Comparison of ENCODE assay signal across 31 cellular contexts in genomic region chr5:72129730-72130129, GRCh38. TPM values are rescaled to one million over a fixed set of nuclear protein-coding genes. Genes with fewer than 3 reads are reported as not detected.
A peak's percentile ranks its signal among the peaks of the same experiment; 100 is the strongest.
DNase-seq lines count a peak whose midpoint lies in the region; ATAC-seq and TF ChIP-seq lines count a peak whose summit lies in the region.
"Had no signal": no experiment of that assay in that cellular context is flagged by ENCODE, and none has a peak within 500 bp of the region (broad histone marks: within the 10 kb centered on the region; RNA-seq: fewer than 3 reads in every experiment).

No MANE protein-coding gene starts in this region.

- no peak for TF ChIP-seq CTCF in endodermal cell (conservative IDR thresholded peaks at IDR 0.05)
- no peak for TF ChIP-seq CTCF in mesothelial cell of epicardium (IDR thresholded peaks at IDR 0.05; ENCODE audit: unreplicated experiment)

- H3K4me1 Mint-ChIP-seq in endodermal cell (peaks cover 26% of the 10 kb centered on the region), mesothelial cell of epicardium (peaks cover 46% of the 10 kb centered on the region)
- H3K4me1 Mint-ChIP-seq: CD14-positive monocyte; central memory CD8-positive, alpha-beta T cell had no signal

- no peaks in the 10 kb centered on the region for H3K27me3 ChIP-seq in endodermal cell (ENCODE audit: control insufficient read depth, insufficient read depth, low read length, poor library complexity, severe bottlenecking)
- H3K27me3 ChIP-seq: sigmoid colon, SJCRH30 had no signal

- no peak overlapping the region for H3K27ac Mint-ChIP-seq in endodermal cell
- H3K27ac Mint-ChIP-seq in mesothelial cell of epicardium, result peak overlapping the region; percentile 52
- H3K27ac Mint-ChIP-seq: activated naive CD8-positive, alpha-beta T cell treated with anti-CD3 and anti-CD28 coated beads for 36 hours; activated T-cell treated with anti-CD3 and anti-CD28 coated beads, Interleukin-2, amount 50 U/mL, for 24 hours; CD14-positive monocyte had no signal

- no peak overlapping the region for H3K9ac ChIP-seq in SK-N-MC (ENCODE audit: insufficient read length)
- H3K9ac ChIP-seq in endodermal cell (ENCODE audit: extremely low read depth, low read length, poor library complexity, severe bottlenecking), result no peak overlapping the region

- H3K4me3 Mint-ChIP-seq in endodermal cell, result no peak overlapping the region
- H3K4me3 Mint-ChIP-seq in mesothelial cell of epicardium, result no peak overlapping the region
- H3K4me3 Mint-ChIP-seq: activated naive CD8-positive, alpha-beta T cell treated with anti-CD3 and anti-CD28 coated beads for 36 hours; activated T-cell treated with anti-CD3 and anti-CD28 coated beads, Interleukin-2, amount 50 U/mL, for 24 hours; CD14-positive monocyte; central memory CD8-positive, alpha-beta T cell; H9 had no signal

- H3K9me3 ChIP-seq in SK-N-MC (ENCODE audit: low read depth, low read length) (no peaks in the 10 kb centered on the region), endodermal cell (ENCODE audit: control insufficient read depth, low read length) (no peaks in the 10 kb centered on the region)
- H3K9me3 ChIP-seq: Caco-2, psoas muscle, sigmoid colon, SJCRH30, transverse colon had no signal

- ATAC-seq in HG02759 (IDR thresholded peaks at IDR 0.05; ENCODE audit: unreplicated experiment), result no peak
- ATAC-seq: esophagus mucosa, psoas muscle had no signal

- H3K36me3 ChIP-seq in SK-N-MC (ENCODE audit: insufficient read depth, low read length) (no peaks in the 10 kb centered on the region), endodermal cell (ENCODE audit: control insufficient read depth, insufficient read depth, low read length) (peaks cover 72% of the 10 kb centered on the region)
- H3K36me3 ChIP-seq: sigmoid colon, SJCRH30, transverse colon had no signal

- H3K9me3 Mint-ChIP-seq in endodermal cell (no peaks in the 10 kb centered on the region), mesothelial cell of epicardium (no peaks in the 10 kb centered on the region)
- H3K9me3 Mint-ChIP-seq: activated naive CD8-positive, alpha-beta T cell treated with anti-CD3 and anti-CD28 coated beads for 36 hours; activated T-cell treated with anti-CD3 and anti-CD28 coated beads, Interleukin-2, amount 50 U/mL, for 24 hours; CD14-positive monocyte; central memory CD8-positive, alpha-beta T cell; H9 had no signal

- H3K36me3 Mint-ChIP-seq in endodermal cell (ENCODE audit: low read depth), result peaks cover 21% of the 10 kb centered on the region
- H3K36me3 Mint-ChIP-seq in mesothelial cell of epicardium, result peaks cover 2% of the 10 kb centered on the region
- H3K36me3 Mint-ChIP-seq: activated naive CD8-positive, alpha-beta T cell treated with anti-CD3 and anti-CD28 coated beads for 36 hours; CD14-positive monocyte had no signal

- DNase-seq in SK-N-MC (ENCODE audit: low read depth, low spot score) (no peak), endodermal cell (no peak), mesothelial cell of epicardium (ENCODE audit: low spot score in 2 of 2, unreplicated experiment in 2 of 2) (no peak), Ammon's horn (ENCODE audit: low spot score) (no peak), NCI-H526 treated with DMSO at 0.1 percent for 48 hours (lab: John Stamatoyannopoulos, UW) (no peak), NCI-H146 treated with DMSO at 0.1 percent for 48 hours (lab: John Stamatoyannopoulos, UW; ENCODE audit: unreplicated experiment) (no peak)
- DNase-seq: activated CD4-positive, alpha-beta T cell treated with anti-CD3 and anti-CD28 coated beads, Interleukin-2, amount 50 U/mL, for 1 hour; activated CD4-positive, CD25-positive, alpha-beta regulatory T cell; activated effector memory CD4-positive, alpha-beta T cell treated with anti-CD3 and anti-CD28 coated beads, Interleukin-2, amount 50 U/mL, for 16 hours; activated naive CD8-positive, alpha-beta T cell treated with anti-CD3 and anti-CD28 coated beads for 36 hours; activated T-cell treated with anti-CD3 and anti-CD28 coated beads, Interleukin-2, amount 50 U/mL, for 24 hours; aorta; Caco-2; dermis blood vessel endothelial cell; DMS53; H9; hippocampal formation; mammary epithelial cell; NCI-H1048; NCI-H1694 treated with DMSO at 0.1 percent for 48 hours; NCI-H446 treated with DMSO at 0.1 percent for 48 hours; NCI-H82; psoas muscle; sigmoid colon; SJCRH30; stimulated activated CD4-positive, alpha-beta T cell treated with anti-CD3 and anti-CD28 coated beads, Interleukin-4, amount 100 ng/mL, for 24 hours; transverse colon had no signal

- H3K27ac ChIP-seq in SK-N-MC (peak overlapping the region; percentile 54; the same call in 1 of the 2 replicates), endodermal cell (ENCODE audit: low read depth, low read length) (peak overlapping the region; percentile 45)
- H3K27ac ChIP-seq: psoas muscle, SJCRH30, transverse colon had no signal

- no peaks in the 10 kb centered on the region for H3K27me3 Mint-ChIP-seq in endodermal cell (ENCODE audit: insufficient read depth)
- H3K27me3 Mint-ChIP-seq in mesothelial cell of epicardium (ENCODE audit: low read depth), result no peaks in the 10 kb centered on the region

- WGBS in endodermal cell (ENCODE audit: insufficient coverage in 1 of 2, insufficient read length in 1 of 2), 2 experiments, result 100% methylated on average over 1 of the region's 1 CpG; no CpG with 5 or more reads in 1 of the 2 experiments

- H3K4me1 ChIP-seq in endodermal cell (ENCODE audit: control insufficient read depth, insufficient read depth, low read length), result peaks cover 4% of the 10 kb centered on the region
- H3K4me1 ChIP-seq: Caco-2, psoas muscle had no signal

- H3K4me3 ChIP-seq in SK-N-MC, result no peak overlapping the region
- H3K4me3 ChIP-seq in endodermal cell (ENCODE audit: low read length), result no peak overlapping the region
- H3K4me3 ChIP-seq: psoas muscle, sigmoid colon, SJCRH30, transverse colon had no signal

RNA-seq across cellular contexts. Expression of gene MAP1B, which starts 22.5 kb away (rescaled TPM):
- total RNA-seq in endodermal cell (10 to 100 TPM; 87.9 to 93.3 TPM), mesothelial cell of epicardium (60.8 to 61.2 TPM (median 61.0 TPM) in 3 replicates)
- polyA plus RNA-seq in endodermal cell (2013, experiment 1 of 2), result 238 TPM
- 264 TPM for polyA plus RNA-seq in endodermal cell (2013, experiment 2 of 2)
